ENCODE assay signal across 11 cellular contexts in the genomic region with DNA sequence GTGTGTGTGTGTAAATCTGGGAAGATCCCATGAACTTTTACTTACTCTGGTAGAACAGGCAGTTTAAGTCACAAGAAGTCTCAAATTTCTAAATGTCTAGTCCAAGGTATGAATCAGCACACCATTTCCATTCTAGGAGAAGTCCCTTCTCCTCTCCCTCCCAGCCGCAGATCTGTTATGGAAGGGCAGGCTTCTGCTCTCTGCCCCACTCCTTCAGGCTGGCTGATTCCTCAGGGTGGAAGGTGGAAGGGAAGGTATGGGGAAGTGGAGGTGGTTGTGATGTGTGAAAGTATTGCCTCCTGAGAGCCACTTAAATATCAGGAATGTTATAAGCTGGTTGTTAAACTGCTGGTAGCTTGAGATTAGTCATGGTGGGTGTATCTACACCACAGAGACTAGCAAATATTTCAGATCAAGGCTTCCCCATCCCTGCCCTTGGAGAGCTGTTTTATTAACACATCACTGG. TPM values are rescaled to one million over a fixed set of nuclear protein-coding genes. Genes with fewer than 3 reads are reported as not detected.
A peak's percentile ranks its signal among the peaks of the same experiment; 100 is the strongest.
DNase-seq lines count a peak whose midpoint lies in the region; ATAC-seq and TF ChIP-seq lines count a peak whose summit lies in the region.
"Had no signal": no experiment of that assay in that cellular context is flagged by ENCODE, and none has a peak within 500 bp of the region (broad histone marks: within the 10 kb centered on the region; RNA-seq: fewer than 3 reads in every experiment).

No MANE protein-coding gene starts in this region.

- peaks cover 9% of the 10 kb centered on the region for H3K9me3 Mint-ChIP-seq in nephron progenitor cell
- no peaks in the 10 kb centered on the region for H3K9me3 Mint-ChIP-seq in CD8-positive, alpha-beta memory T cell
- H3K9me3 Mint-ChIP-seq: naive thymus-derived CD8-positive, alpha-beta T cell had no signal

- CTCF ChIA-PET in CD8-positive, alpha-beta memory T cell (lab: Charles Lee) = interaction anchor here (1.0 kb wide), 1 partner anchor 13 kb away, joined by 3 read pairs; no protein-coding TSS in a partner anchor

- H3K27me3 ChIP-seq in CD8-positive, alpha-beta memory T cell (ENCODE audit: insufficient read depth, low read length, poor library complexity, severe bottlenecking) = no peaks in the 10 kb centered on the region
- H3K27me3 ChIP-seq: BLaER1 treated with 17β-estradiol and CSF1 and Interleukin-3, amounts not matched to agents 10 nM and 100 nM had no signal

- no peak overlapping the region for H3K4me3 Mint-ChIP-seq in nephron progenitor cell
- H3K4me3 Mint-ChIP-seq in CD8-positive, alpha-beta memory T cell = no peak overlapping the region
- H3K4me3 Mint-ChIP-seq: naive thymus-derived CD8-positive, alpha-beta T cell had no signal

- no peak overlapping the region for H3K27ac ChIP-seq in CD8-positive, alpha-beta memory T cell (ENCODE audit: low read depth, low read length)
- H3K27ac ChIP-seq: BLaER1 treated with 17β-estradiol and CSF1 and Interleukin-3, amounts not matched to agents 10 nM and 100 nM had no signal

- TF ChIP-seq CTCF in epithelial cell of proximal tubule (conservative IDR thresholded peaks at IDR 0.05; ENCODE audit: low read depth, low read length) (no peak), nephron progenitor cell (IDR thresholded peaks at IDR 0.05) (no peak)

- peak overlapping the region; percentile 56 for H3K27ac Mint-ChIP-seq in nephron progenitor cell
- no peak overlapping the region for H3K27ac Mint-ChIP-seq in CD8-positive, alpha-beta memory T cell
- H3K27ac Mint-ChIP-seq: naive thymus-derived CD8-positive, alpha-beta T cell had no signal

- no peak overlapping the region for H3K4me3 ChIP-seq in epithelial cell of proximal tubule (ENCODE audit: low read depth, low read length)
- no peak overlapping the region for H3K4me3 ChIP-seq in CD8-positive, alpha-beta memory T cell (ENCODE audit: low read length)
- H3K4me3 ChIP-seq: BLaER1 treated with 17β-estradiol and CSF1 and Interleukin-3, amounts not matched to agents 10 nM and 100 nM had no signal

- H3K4me1 Mint-ChIP-seq in nephron progenitor cell = peaks cover 44% of the 10 kb centered on the region
- no peaks in the 10 kb centered on the region for H3K4me1 Mint-ChIP-seq in CD8-positive, alpha-beta memory T cell
- H3K4me1 Mint-ChIP-seq: naive thymus-derived CD8-positive, alpha-beta T cell had no signal

- H3K27me3 Mint-ChIP-seq in nephron progenitor cell (ENCODE audit: low read depth, poor library complexity) = peaks cover 9% of the 10 kb centered on the region
- H3K27me3 Mint-ChIP-seq in CD8-positive, alpha-beta memory T cell = peaks cover 12 to 23% of the 10 kb centered on the region in 2 donors

- H3K36me3 Mint-ChIP-seq in nephron progenitor cell (ENCODE audit: low read depth) = no peaks in the 10 kb centered on the region
- no peaks in the 10 kb centered on the region for H3K36me3 Mint-ChIP-seq in CD8-positive, alpha-beta memory T cell
- H3K36me3 Mint-ChIP-seq: naive thymus-derived CD8-positive, alpha-beta T cell had no signal

- H3K4me1 ChIP-seq in CD8-positive, alpha-beta memory T cell (ENCODE audit: insufficient read depth, low read length) = no peaks in the 10 kb centered on the region
- H3K4me1 ChIP-seq: BLaER1 treated with 17β-estradiol and CSF1 and Interleukin-3, amounts not matched to agents 10 nM and 100 nM had no signal

- in situ Hi-C loops in ACHN (cut with HindIII; ENCODE audit: low pct_ligation_motif_present, low pct_unique_long_range_greater_than_20kb, low sequenced_read_pairs) = no loop called here

- ATAC-seq in HG03378 (IDR thresholded peaks at IDR 0.05; ENCODE audit: unreplicated experiment) (no peak), HG02870 (IDR thresholded peaks at IDR 0.05; ENCODE audit: unreplicated experiment) (no peak)
- ATAC-seq: naive thymus-derived CD8-positive, alpha-beta T cell had no signal

- POLR2A ChIA-PET in CD8-positive, alpha-beta memory T cell (lab: Charles Lee) = no interaction called here

- DNase-seq in ACHN (peak; percentile 18), M059J (ENCODE audit: low read depth) (peak; percentile 98), epithelial cell of proximal tubule (ENCODE audit: low read depth) (peak; percentile 59), nephron progenitor cell (no peak), cortex of kidney (lab: John Stamatoyannopoulos, UW) (no peak)
- no peak for DNase-seq in CD8-positive, alpha-beta memory T cell
- DNase-seq: naive thymus-derived CD8-positive, alpha-beta T cell; SIG-M5 had no signal

- H3K9me3 ChIP-seq in CD8-positive, alpha-beta memory T cell (ENCODE audit: low read length) = no peaks in the 10 kb centered on the region
- H3K9me3 ChIP-seq: BLaER1 treated with 17β-estradiol and CSF1 and Interleukin-3, amounts not matched to agents 10 nM and 100 nM had no signal

- no peaks in the 10 kb centered on the region for H3K36me3 ChIP-seq in CD8-positive, alpha-beta memory T cell (ENCODE audit: insufficient read depth, low read length)
- H3K36me3 ChIP-seq: BLaER1 treated with 17β-estradiol and CSF1 and Interleukin-3, amounts not matched to agents 10 nM and 100 nM had no signal

RNA-seq across cellular contexts. Expression of a gene that starts 44.5 kb away (rescaled TPM):
- 85.6 and 156 TPM in 2 replicates for total RNA-seq in M059J (2014; rRNA removed; shearing (Covaris generic))
- total RNA-seq in epithelial cell of proximal tubule = 0.58 and 8.0 TPM in 2 replicates
- total RNA-seq in CD8-positive, alpha-beta memory T cell = not detected
- not detected for polyA plus RNA-seq in CD8-positive, alpha-beta memory T cell
- total RNA-seq: naive thymus-derived CD8-positive, alpha-beta T cell had no signal
- polyA plus RNA-seq: naive thymus-derived CD8-positive, alpha-beta T cell had no signal

RNA-seq across cellular contexts. Expression of a gene that starts 48.3 kb away (rescaled TPM):
- total RNA-seq in M059J (2014; rRNA removed; shearing (Covaris generic)) = 0.05 TPM in 2 replicates
- not detected in 2 replicates for total RNA-seq in epithelial cell of proximal tubule
- not detected for total RNA-seq in CD8-positive, alpha-beta memory T cell
- polyA plus RNA-seq in CD8-positive, alpha-beta memory T cell = not detected
- total RNA-seq: naive thymus-derived CD8-positive, alpha-beta T cell had no signal
- polyA plus RNA-seq: naive thymus-derived CD8-positive, alpha-beta T cell had no signal

Comparison
In these comparisons a context has a peak if more than half of its experiments do, and no peak if none do; other contexts are left out.
1. DNase-seq: peak in ACHN (single experiment), M059J (single experiment) and epithelial cell of proximal tubule (single experiment); none in nephron progenitor cell (single experiment), cortex of kidney (single experiment) and CD8-positive, alpha-beta memory T cell (0 of 5).